Comparison of ENCODE assay signal across 8 cellular contexts in the genomic region with DNA sequence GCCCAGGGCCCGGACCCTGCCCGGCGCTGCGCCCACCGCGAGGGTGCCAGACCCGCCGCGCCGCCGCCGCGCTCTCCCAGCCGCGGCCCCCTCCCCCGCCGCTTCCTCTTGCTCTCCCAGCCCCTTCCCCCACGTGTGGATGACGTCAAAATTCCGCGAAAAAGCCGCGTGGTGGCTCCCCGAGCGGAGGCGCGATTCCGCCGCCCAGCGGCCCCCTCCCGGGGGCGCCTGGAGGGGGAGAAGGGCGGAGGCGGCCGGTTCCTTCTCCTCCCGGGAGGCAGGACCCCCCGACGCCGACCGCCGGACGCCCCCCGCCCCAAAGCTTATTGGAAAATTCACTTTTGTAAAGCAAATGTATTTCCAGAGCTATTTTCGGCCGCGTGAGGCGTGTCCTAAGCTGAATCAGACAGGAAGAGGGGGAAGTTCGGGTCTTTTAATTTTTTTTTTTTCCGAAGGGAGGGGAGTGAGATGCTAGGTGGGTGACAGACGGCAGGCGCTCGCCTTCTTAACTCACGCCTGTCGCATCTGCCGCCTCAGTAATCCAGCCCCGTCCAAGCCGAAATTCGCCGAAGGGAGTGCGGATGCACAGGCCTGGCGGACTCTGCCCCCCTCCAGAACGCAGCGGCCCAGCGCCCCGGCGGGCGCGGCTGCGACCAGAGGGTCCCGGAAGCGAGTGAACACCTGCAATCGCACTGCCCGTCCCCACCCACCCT. TPM values are rescaled to one million over a fixed set of nuclear protein-coding genes. Genes with fewer than 3 reads are reported as not detected.
DNase-seq lines count a peak whose midpoint lies in the region; ATAC-seq, FAIRE-seq and TF ChIP-seq lines count a peak whose summit lies in the region.

No MANE protein-coding gene starts in this region.

- H3K14ac ChIP-seq in H1 (ENCODE audit: insufficient read length): no peak overlapping the region

- H3K79me2 ChIP-seq in H1 (ENCODE audit: control insufficient read depth in 1 of 2, insufficient read depth in 2 of 2, low read length in 2 of 2): peaks cover 3 to 8% of the 10 kb centered on the region in 2 experiments; a peak in 3 of 4 replicates

- peak; percentile 73 for TF ChIP-seq POLR2A in GM19099 (IDR thresholded peaks at IDR 0.05; ENCODE audit: extremely low read depth, insufficient read length, low read depth)
- peak in 1 of 2 experiments; percentile 25; a peak in 1 of 3 replicates for TF ChIP-seq POLR2A in H1 (IDR thresholded peaks at IDR 0.05; ENCODE audit: control extremely low read depth in 1 of 2, low read depth in 2 of 2, low read length in 2 of 2)

- H3K23me2 ChIP-seq in H1 (ENCODE audit: low read depth, low read length): peaks cover 37% of the 10 kb centered on the region

- CTCF ChIA-PET in H1 (lab: Charles Lee; ENCODE audit: partially characterized antibody): interaction anchor here (0.6 to 1.5 kb wide), 5 partner anchors 93 to 384 kb away, joined by 3 to 4 read pairs (median 3); no protein-coding TSS in a partner anchor

- H3K27me3 ChIP-seq in H1 (replicated peaks in 1 of 4; ENCODE audit: control insufficient read depth in 3 of 4, extremely low read depth in 1 of 4, insufficient read depth in 3 of 4, low read length in 3 of 4) (peaks cover 3 to 45% (median 26%) of the 10 kb centered on the region in 4 experiments; a peak in 6 of 7 replicates), mucosa of rectum (ENCODE audit: control insufficient read depth in 2 of 2, insufficient read depth in 2 of 2, low read length in 2 of 2) (no peaks in the 10 kb centered on the region)

- DNase-seq in NAMALWA (ENCODE audit: low spot score) (peak; percentile 72), H1 (ENCODE audit: low read depth in 1 of 2, low spot score in 2 of 2) (peak in 1 of 2 experiments; percentile 93), NCI-H2081 (lab: John Stamatoyannopoulos, UW) (no peak)
- peak; percentile 97 for DNase-seq in activated CD8-positive, alpha-beta memory T cell treated with anti-CD3 and anti-CD28 coated beads for 24 hours
- DNase-seq in stimulated activated CD8-positive, alpha-beta memory T cell treated with anti-CD3 and anti-CD28 coated beads, Interleukin-2, amount 100 ng/mL, for 1 hour (ENCODE audit: low read depth in 2 of 2): peak; percentile 90 to 91

- peaks cover 2% of the 10 kb centered on the region; the same call in 1 of the 2 replicates for H3K79me1 ChIP-seq in H1 (ENCODE audit: low read depth, low read length)

- POLR2A ChIA-PET in H1 (lab: Charles Lee; ENCODE audit: partially characterized antibody): interaction anchor here (0.7 to 29.3 kb wide), 18 partner anchors 8 to 306 kb away, joined by 3 to 531 read pairs (median 4); a partner anchor contains a TSS

- FAIRE-seq in H1 (lab: Jason Lieb, UNC): no peak

- H3K9me3 ChIP-seq in H1 (ENCODE audit: insufficient read depth in 2 of 2, low read depth in 1 of 2, low read length in 1 of 2) (no peaks in the 10 kb centered on the region), mucosa of rectum (ENCODE audit: control insufficient read depth in 2 of 2, low read length in 2 of 2) (no peaks in the 10 kb centered on the region)

- H3K18ac ChIP-seq in H1 (ENCODE audit: extremely low read depth, low read length): no peak overlapping the region

- H3K9ac ChIP-seq in H1 (replicated peaks in 1 of 4; ENCODE audit: extremely low read depth in 1 of 4, low read depth in 3 of 4, low read length in 3 of 4) (peak overlapping the region in 1 of 4 experiments; percentile 67; a peak in 2 of 7 replicates), mucosa of rectum (ENCODE audit: low read depth in 1 of 2, low read length in 2 of 2) (peak overlapping the region; percentile 77 to 78)

- H3K4me1 ChIP-seq in H1 (replicated peaks in 1 of 4; ENCODE audit: control insufficient read depth in 3 of 4, insufficient read depth in 4 of 4, low read length in 3 of 4) (peaks cover 4 to 20% (median 9%) of the 10 kb centered on the region in 4 experiments), mucosa of rectum (ENCODE audit: control insufficient read depth in 2 of 2, insufficient read depth in 2 of 2, low read length in 2 of 2) (peaks cover 24 to 33% of the 10 kb centered on the region in 2 donors)

- H2BK120ac ChIP-seq in H1 (replicated peaks; ENCODE audit: low read depth, low read length): no peak overlapping the region

- H2BK12ac ChIP-seq in H1 (ENCODE audit: low read depth, low read length): peak overlapping the region; percentile 65; the same call in 1 of the 2 replicates

- H3K36me3 ChIP-seq in H1 (ENCODE audit: control insufficient read depth in 2 of 4, insufficient read depth in 4 of 4, low read length in 3 of 4) (no peaks in the 10 kb centered on the region), mucosa of rectum (ENCODE audit: control insufficient read depth in 2 of 2, insufficient read depth in 2 of 2, low read length in 2 of 2) (no peaks in the 10 kb centered on the region)

- H2BK5ac ChIP-seq in H1 (ENCODE audit: low read depth, low read length): peak overlapping the region; percentile 82; the same call in 1 of the 2 replicates

- H2AFZ ChIP-seq in H1 (ENCODE audit: low read length): 0 out of 2 replicates have a peak overlapping the region, but pooled peaks have one; percentile 77

- WGBS in H1 (ENCODE audit: extremely low coverage in 1 of 2, insufficient coverage in 1 of 2, insufficient read length in 1 of 2, insufficient replicate concordance in 2 of 2, low coverage in 1 of 2, low lambda C conversion rate in 2 of 2, missing lambda C conversion rate in 1 of 2), 2 experiments: 1% methylated on average over 29 of the region's 73 CpGs; no CpG with 5 or more reads in 1 of the 2 experiments

- peak overlapping the region; percentile 71 for H4K8ac ChIP-seq in H1 (ENCODE audit: extremely low read depth, insufficient read depth, low read length)

- peak overlapping the region; percentile 77 to 99 for H3K4me2 ChIP-seq in H1 (ENCODE audit: insufficient read depth in 1 of 2, low read depth in 2 of 2, low read length in 2 of 2)

- no peak overlapping the region for H4K5ac ChIP-seq in H1 (ENCODE audit: insufficient read length, low read depth, low read length)

- no peaks in the 10 kb centered on the region for H4K20me1 ChIP-seq in H1 (replicated peaks in 1 of 2; ENCODE audit: control insufficient read depth in 1 of 2, insufficient read depth in 2 of 2, low read length in 2 of 2)

- 0 out of 4 replicates have a peak, but pooled peaks of 1 of the 2 experiments have one; percentile 20 for TF ChIP-seq RAD21 in H1 (IDR thresholded peaks at IDR 0.05 in 1 of 2, conservative IDR thresholded peaks at IDR 0.05 in 1 of 2; ENCODE audit: low read depth in 2 of 2, low read length in 2 of 2)

- no peak overlapping the region for H3K27ac ChIP-seq in H1 (ENCODE audit: low read depth, low read length)
- peak overlapping the region; percentile 93 to 96 for H3K27ac ChIP-seq in mucosa of rectum (ENCODE audit: low read depth in 2 of 2, low read length in 2 of 2)

- no peak overlapping the region for H2BK20ac ChIP-seq in H1 (ENCODE audit: low read length)

- no peak overlapping the region for H3K23ac ChIP-seq in H1 (ENCODE audit: insufficient read length)

- TF ChIP-seq CTCF in H1 (IDR thresholded peaks at IDR 0.05; ENCODE audit: control extremely low read depth in 1 of 3, insufficient read depth in 1 of 3, low read depth in 1 of 3, low read length in 3 of 3): no peak

- no peak for ATAC-seq in HG03520 (IDR thresholded peaks at IDR 0.05; ENCODE audit: unreplicated experiment)

- H3K56ac ChIP-seq in H1 (replicated peaks; ENCODE audit: insufficient read length, low read depth, low read length): no peak overlapping the region

- H4K91ac ChIP-seq in H1 (replicated peaks; ENCODE audit: insufficient read length, low read length): no peak overlapping the region

- no peak overlapping the region for H2BK15ac ChIP-seq in H1 (ENCODE audit: low read length)

- H2AK5ac ChIP-seq in H1 (ENCODE audit: low read depth, low read length): no peak overlapping the region

- H3K4me3 ChIP-seq in H1 (ENCODE audit: extremely low read depth in 1 of 4, insufficient read depth in 2 of 4, low read depth in 3 of 4, low read length in 4 of 4) (peak overlapping the region; percentile 57 to 97 (median 68)), mucosa of rectum (ENCODE audit: low read length in 2 of 2) (peak overlapping the region; percentile 71 to 82)

- peak in 1 of 2 experiments; percentile 22; a peak in 1 of 3 replicates for TF ChIP-seq EP300 in H1 (IDR thresholded peaks at IDR 0.05; ENCODE audit: borderline replicate concordance in 1 of 2, low read depth in 2 of 2, low read length in 2 of 2)

- H3K4ac ChIP-seq in H1 (replicated peaks; ENCODE audit: insufficient read length, low read depth, low read length): no peak overlapping the region

TF ChIP-seq in H1, 55 proteins besides CTCF, POLR2A, EP300 and RAD21 (continues in another document):
- TF ChIP-seq TAF1 (IDR thresholded peaks at IDR 0.05; ENCODE audit: low read depth, low read length) (no peak), CBX8 (IDR thresholded peaks at IDR 0.05; ENCODE audit: borderline replicate concordance, low read depth, low read length) (no peak), SRF (IDR thresholded peaks at IDR 0.05; ENCODE audit: low read depth, low read length) (no peak), HDAC2 (IDR thresholded peaks at IDR 0.05; ENCODE audit: borderline replicate concordance in 1 of 2, low read depth in 2 of 2, low read length in 2 of 2) (0 out of 4 replicates have a peak, but pooled peaks have one; percentile 26 to 43), NRF1 (IDR thresholded peaks at IDR 0.05; ENCODE audit: low read depth, low read length) (no peak), CHD2 (IDR thresholded peaks at IDR 0.05; ENCODE audit: low read length) (0 out of 2 replicates have a peak, but pooled peaks have one; percentile 4)

RNA-seq across cellular contexts. Expression of a gene that starts 4.1 kb away (rescaled TPM):
- 217 and 223 TPM in 2 replicates for total RNA-seq in H1 (2021; fragmentation: NEBNext Ultra II Directional; extraction: Animal tissue kit (Norgen Biotek cat#: 25700))
- polyA plus RNA-seq in H1 (2011; rRNA removed): 35.7 and 41.7 TPM in 2 replicates
- 47.1 TPM for polyA plus RNA-seq in H1 (2011; cell fraction: cytosol; rRNA removed)
- 39.0 TPM for polyA plus RNA-seq in H1 (2011; cell fraction: nucleus; rRNA removed)
- 42.0 to 64.8 TPM (median 44.2 TPM) in 4 replicates for polyA plus RNA-seq in H1 (2012, experiment 1 of 2)
- polyA plus RNA-seq in H1 (2012, experiment 2 of 2): 17.1 TPM
- 75.1 TPM for polyA plus RNA-seq in H1 (2013, experiment 1 of 2)
- polyA plus RNA-seq in H1 (2013, experiment 2 of 2): 72.0 TPM
- polyA minus RNA-seq in H1 (2011; rRNA and poly(A)+ RNA removed): 229 and 269 TPM in 2 replicates
- polyA minus RNA-seq in H1 (2011; cell fraction: cytosol; rRNA and poly(A)+ RNA removed): 132 TPM
- 91.3 TPM for polyA minus RNA-seq in H1 (2011; cell fraction: nucleus; rRNA and poly(A)+ RNA removed)

RNA-seq across cellular contexts. Expression of a gene that starts 51.6 kb away (rescaled TPM):
- total RNA-seq in H1 (2021; fragmentation: NEBNext Ultra II Directional; extraction: Animal tissue kit (Norgen Biotek cat#: 25700)): 26.4 and 27.6 TPM in 2 replicates
- 1.8 and 3.8 TPM in 2 replicates for polyA plus RNA-seq in H1 (2011; rRNA removed)
- polyA plus RNA-seq in H1 (2011; cell fraction: cytosol; rRNA removed): 5.3 TPM
- polyA plus RNA-seq in H1 (2011; cell fraction: nucleus; rRNA removed): 2.1 TPM
- 11.4 to 17.3 TPM (median 14.4 TPM) in 4 replicates for polyA plus RNA-seq in H1 (2012, experiment 1 of 2)
- 1.1 TPM for polyA plus RNA-seq in H1 (2012, experiment 2 of 2)
- polyA plus RNA-seq in H1 (2013, experiment 1 of 2): 8.7 TPM
- polyA plus RNA-seq in H1 (2013, experiment 2 of 2): 9.3 TPM
- 2.4 TPM in 2 replicates for polyA minus RNA-seq in H1 (2011; rRNA and poly(A)+ RNA removed)
- polyA minus RNA-seq in H1 (2011; cell fraction: cytosol; rRNA and poly(A)+ RNA removed): 2.1 TPM
- polyA minus RNA-seq in H1 (2011; cell fraction: nucleus; rRNA and poly(A)+ RNA removed): 4.9 TPM

Comparison
In these comparisons a context has a peak if more than half of its experiments do, and no peak if none do; other contexts are left out.
1. DNase-seq: peak in NAMALWA (single experiment), activated CD8-positive, alpha-beta memory T cell treated with anti-CD3 and anti-CD28 coated beads for 24 hours (single experiment) and stimulated activated CD8-positive, alpha-beta memory T cell treated with anti-CD3 and anti-CD28 coated beads, Interleukin-2, amount 100 ng/mL, for 1 hour (2 of 2); none in NCI-H2081 (0 of 2).